ENCODE assay signal across 2 cellular contexts in genomic region chr7:46143949-46144917, GRCh38.
TF ChIP-seq lines count a peak whose summit lies in the region.

No MANE protein-coding gene starts in this region.

TF ChIP-seq in SK-N-SH, 30 proteins besides CTCF, POLR2A, EP300 and RAD21 (continued from another document):
- TF ChIP-seq, protein P1, sequence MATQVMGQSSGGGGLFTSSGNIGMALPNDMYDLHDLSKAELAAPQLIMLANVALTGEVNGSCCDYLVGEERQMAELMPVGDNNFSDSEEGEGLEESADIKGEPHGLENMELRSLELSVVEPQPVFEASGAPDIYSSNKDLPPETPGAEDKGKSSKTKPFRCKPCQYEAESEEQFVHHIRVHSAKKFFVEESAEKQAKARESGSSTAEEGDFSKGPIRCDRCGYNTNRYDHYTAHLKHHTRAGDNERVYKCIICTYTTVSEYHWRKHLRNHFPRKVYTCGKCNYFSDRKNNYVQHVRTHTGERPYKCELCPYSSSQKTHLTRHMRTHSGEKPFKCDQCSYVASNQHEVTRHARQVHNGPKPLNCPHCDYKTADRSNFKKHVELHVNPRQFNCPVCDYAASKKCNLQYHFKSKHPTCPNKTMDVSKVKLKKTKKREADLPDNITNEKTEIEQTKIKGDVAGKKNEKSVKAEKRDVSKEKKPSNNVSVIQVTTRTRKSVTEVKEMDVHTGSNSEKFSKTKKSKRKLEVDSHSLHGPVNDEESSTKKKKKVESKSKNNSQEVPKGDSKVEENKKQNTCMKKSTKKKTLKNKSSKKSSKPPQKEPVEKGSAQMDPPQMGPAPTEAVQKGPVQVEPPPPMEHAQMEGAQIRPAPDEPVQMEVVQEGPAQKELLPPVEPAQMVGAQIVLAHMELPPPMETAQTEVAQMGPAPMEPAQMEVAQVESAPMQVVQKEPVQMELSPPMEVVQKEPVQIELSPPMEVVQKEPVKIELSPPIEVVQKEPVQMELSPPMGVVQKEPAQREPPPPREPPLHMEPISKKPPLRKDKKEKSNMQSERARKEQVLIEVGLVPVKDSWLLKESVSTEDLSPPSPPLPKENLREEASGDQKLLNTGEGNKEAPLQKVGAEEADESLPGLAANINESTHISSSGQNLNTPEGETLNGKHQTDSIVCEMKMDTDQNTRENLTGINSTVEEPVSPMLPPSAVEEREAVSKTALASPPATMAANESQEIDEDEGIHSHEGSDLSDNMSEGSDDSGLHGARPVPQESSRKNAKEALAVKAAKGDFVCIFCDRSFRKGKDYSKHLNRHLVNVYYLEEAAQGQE (IDR thresholded peaks at IDR 0.05; ENCODE audit: low read depth, low read length): no peak
- no peak for TF ChIP-seq IRF3 (IDR thresholded peaks at IDR 0.05; ENCODE audit: low read depth, low read length)
- TF ChIP-seq, protein P2, sequence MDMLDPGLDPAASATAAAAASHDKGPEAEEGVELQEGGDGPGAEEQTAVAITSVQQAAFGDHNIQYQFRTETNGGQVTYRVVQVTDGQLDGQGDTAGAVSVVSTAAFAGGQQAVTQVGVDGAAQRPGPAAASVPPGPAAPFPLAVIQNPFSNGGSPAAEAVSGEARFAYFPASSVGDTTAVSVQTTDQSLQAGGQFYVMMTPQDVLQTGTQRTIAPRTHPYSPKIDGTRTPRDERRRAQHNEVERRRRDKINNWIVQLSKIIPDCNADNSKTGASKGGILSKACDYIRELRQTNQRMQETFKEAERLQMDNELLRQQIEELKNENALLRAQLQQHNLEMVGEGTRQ (IDR thresholded peaks at IDR 0.05; ENCODE audit: borderline replicate concordance, low read depth, low read length): no peak
- TF ChIP-seq FOSL2 (IDR thresholded peaks at IDR 0.05; ENCODE audit: borderline replicate concordance, low read depth): no peak
- no peak for TF ChIP-seq RCOR1 (IDR thresholded peaks at IDR 0.05; ENCODE audit: low read length)
- TF ChIP-seq GABPA (IDR thresholded peaks at IDR 0.05; ENCODE audit: low read depth): no peak
- TF ChIP-seq TCF12 (IDR thresholded peaks at IDR 0.05): no peak
- no peak for TF ChIP-seq FOXM1 (IDR thresholded peaks at IDR 0.05; ENCODE audit: low read depth)
- no peak for TF ChIP-seq POLR2AphosphoS5 (IDR thresholded peaks at IDR 0.05; ENCODE audit: low read depth, low read length)
- TF ChIP-seq JUND (IDR thresholded peaks at IDR 0.05): no peak
- TF ChIP-seq RXRA (IDR thresholded peaks at IDR 0.05; ENCODE audit: borderline replicate concordance, low read depth): no peak
- TF ChIP-seq EZH2phosphoT487 (IDR thresholded peaks at IDR 0.05; ENCODE audit: borderline replicate concordance, low read depth): no peak
- no peak for TF ChIP-seq NFIC (IDR thresholded peaks at IDR 0.05; ENCODE audit: borderline replicate concordance)
- TF ChIP-seq ZBTB33 (IDR thresholded peaks at IDR 0.05; ENCODE audit: borderline replicate concordance, low read depth): no peak
- no peak for TF ChIP-seq SMC3 (IDR thresholded peaks at IDR 0.05; ENCODE audit: low read depth, low read length)
- no peak for TF ChIP-seq TEAD4 (IDR thresholded peaks at IDR 0.05; ENCODE audit: borderline replicate concordance, insufficient read depth)
- no peak for TF ChIP-seq PBX3 (IDR thresholded peaks at IDR 0.05)

TF ChIP-seq in SK-N-SH treated with all-trans-retinoic acid at 6 μM for 48 hours, 23 proteins besides CTCF, POLR2A, EP300 and RAD21 (continued from another document):
- TF ChIP-seq CSRNP3 (CRISPR knock-in tag; IDR thresholded peaks at IDR 0.05) (no peak), SNAI2 (CRISPR knock-in tag; IDR thresholded peaks at IDR 0.05) (no peak)
